8 cellular contexts compared by ENCODE assay signal in genomic region chr2:96116424-96116878, GRCh38. TPM values are rescaled to one million over a fixed set of nuclear protein-coding genes. Genes with fewer than 3 reads are reported as not detected.
A peak's percentile ranks its signal among the peaks of the same experiment; 100 is the strongest.
DNase-seq lines count a peak whose midpoint lies in the region; ATAC-seq and TF ChIP-seq lines count a peak whose summit lies in the region.

Gene ADRA2B (minus strand): TSS chr2:96116571. CDS start chr2:96116149, 422 bp downstream.

- POLR2A ChIA-PET in MCF 10A (lab: Yijun Ruan, JAX) = no interaction called here

- no peaks in the 10 kb centered on the region for H3K4me1 Mint-ChIP-seq in MCF 10A (ENCODE audit: insufficient read depth, unreplicated experiment)

- CTCF ChIA-PET in MCF 10A (lab: Yijun Ruan, JAX) = interaction anchor here (0.7 to 3.2 kb wide), 19 partner anchors 9 to 770 kb away, joined by 3 to 24 read pairs (median 5); no protein-coding TSS in a partner anchor

- H3K27ac ChIP-seq in VCaP = peak within 1 kb of the TSS; percentile 49; the same call in 1 of the 2 replicates
- H3K27ac ChIP-seq in right lobe of liver = peak within 1 kb of the TSS in 1 of 3 donors; percentile 15

- ATAC-seq in GM19324 (IDR thresholded peaks at IDR 0.05; ENCODE audit: low FRiP score, unreplicated experiment) (peak; percentile 24), HG03521 (IDR thresholded peaks at IDR 0.05; ENCODE audit: unreplicated experiment) (peak; percentile 29), right lobe of liver (peak; percentile 66 to 80 (median 70))

- TF ChIP-seq CTCF in VCaP (conservative IDR thresholded peaks at IDR 0.05) = no peak
- TF ChIP-seq CTCF in MCF 10A (IDR thresholded peaks at IDR 0.05; ENCODE audit: unreplicated experiment) = no peak
- no peak for TF ChIP-seq CTCF in right lobe of liver (IDR thresholded peaks at IDR 0.05)

- H3K4me1 ChIP-seq in right lobe of liver = peaks cover 0 to 6% (median 0%) of the 10 kb centered on the region in 4 donors

- WGBS in right lobe of liver (ENCODE audit: insufficient coverage, low coverage, low lambda C conversion rate, missing lambda C conversion rate) = 9% methylated on average over 7 of the region's 64 CpGs

- no peaks in the 10 kb centered on the region for H3K9me3 ChIP-seq in right lobe of liver

- TF ChIP-seq POLR2A in right lobe of liver (IDR thresholded peaks at IDR 0.05) = no peak

- no peak within 1 kb of the TSS for H3K27ac Mint-ChIP-seq in MCF 10A (ENCODE audit: low read depth, unreplicated experiment)

- H3K36me3 Mint-ChIP-seq in MCF 10A (ENCODE audit: insufficient read depth, unreplicated experiment) = no peaks in the 10 kb centered on the region

- no peaks in the 10 kb centered on the region for H3K36me3 ChIP-seq in right lobe of liver

- DNase-seq in Ammon's horn (ENCODE audit: low spot score) (peak; percentile 32), MCF 10A (ENCODE audit: unreplicated experiment) (peak; percentile 19), right lobe of liver (peak; percentile 65 to 80 (median 69)), cerebellum (ENCODE audit: low spot score) (no peak)
- peak; percentile 40 for DNase-seq in stimulated activated CD8-positive, alpha-beta memory T cell treated with anti-CD3 and anti-CD28 coated beads, Interleukin-12 subunit alpha, Interleukin-12 subunit beta, amount 100 ng/mL, for 24 hours (ENCODE audit: extremely low read depth)

- no peaks in the 10 kb centered on the region for H3K27me3 ChIP-seq in right lobe of liver

- H3K4me3 Mint-ChIP-seq in MCF 10A (ENCODE audit: unreplicated experiment) = peak within 1 kb of the TSS; percentile 59

- peaks cover 34% of the 10 kb centered on the region for H3K27me3 Mint-ChIP-seq in MCF 10A (ENCODE audit: insufficient read depth, unreplicated experiment)

- no TSS peak for BruUV-seq in MCF 10A (replicated peaks; lab: Mats Ljungman, UMichigan)

- peak within 1 kb of the TSS; percentile 59 to 63 (median 62) for H3K4me3 ChIP-seq in right lobe of liver

- H3K9me3 Mint-ChIP-seq in MCF 10A (ENCODE audit: unreplicated experiment) = no peaks in the 10 kb centered on the region

- intact Hi-C loops in MCF 10A (cut with micrococcal nuclease) (no loop called here), right lobe of liver (cut with DNase I) (no loop called here)

RNA-seq across cellular contexts. Expression of gene ADRA2B, which starts in this region (rescaled TPM):
- not detected in 2 replicates for total RNA-seq in MCF 10A (2022)
- total RNA-seq in right lobe of liver = 1 to 10 TPM; 1.7 to 8.1 (median 3.2) TPM
- total RNA-seq in cerebellum = not detected

Comparison
In these comparisons a context has a peak if more than half of its experiments do, and no peak if none do; other contexts are left out.
1. Peak in DNase-seq in MCF 10A; RNA of the gene not detected or under 1 TPM.